Comparison of ENCODE assay signal across 1 cellular context in genomic region chr6:5379647-5380242, GRCh38.
TF ChIP-seq lines count a peak whose summit lies in the region.

No MANE protein-coding gene starts in this region.

TF ChIP-seq in GM12878, 131 proteins besides CTCF, POLR2A, EP300 and RAD21 (continued from another document):
- TF ChIP-seq SKIL (IDR thresholded peaks at IDR 0.05; ENCODE audit: low read depth, poor library complexity, severe bottlenecking) (no peak), CHD2 (IDR thresholded peaks at IDR 0.05; ENCODE audit: borderline replicate concordance, low read depth, low read length) (no peak), NRF1 (conservative IDR thresholded peaks at IDR 0.05; ENCODE audit: low read depth, low read length) (no peak), SUZ12 (IDR thresholded peaks at IDR 0.05; ENCODE audit: unreplicated experiment) (no peak), ZBTB33 (IDR thresholded peaks at IDR 0.05) (no peak), SREBF1 (IDR thresholded peaks at IDR 0.05; ENCODE audit: low read length) (no peak), BACH1 (IDR thresholded peaks at IDR 0.05; ENCODE audit: borderline replicate concordance) (no peak), HDAC6 (IDR thresholded peaks at IDR 0.05; ENCODE audit: unreplicated experiment) (no peak), ELK1 (IDR thresholded peaks at IDR 0.05; ENCODE audit: low read depth, low read length) (no peak)
